Comparison of ENCODE assay signal across 2 cellular contexts in genomic region chr7:101815826-101816488, GRCh38.
TF ChIP-seq lines count a peak whose summit lies in the region.

No MANE protein-coding gene starts in this region.

TF ChIP-seq in A549, 52 proteins besides CTCF, POLR2A, EP300 and RAD21 (continued from another document):
- TF ChIP-seq HMGXB4 (CRISPR knock-in tag; IDR thresholded peaks at IDR 0.05; ENCODE audit: borderline replicate concordance) (no peak), REST (IDR thresholded peaks at IDR 0.05) (no peak), JUN (IDR thresholded peaks at IDR 0.05) (peak; percentile 25 to 59; a peak in 2 of 5 replicates), MYC (IDR thresholded peaks at IDR 0.05; ENCODE audit: borderline replicate concordance, low read length) (peak; percentile 33; the same call in 1 of the 2 replicates), RNF2 (IDR thresholded peaks at IDR 0.05; ENCODE audit: borderline replicate concordance, low read depth) (no peak), BCL3 (IDR thresholded peaks at IDR 0.05) (no peak), MAFK (IDR thresholded peaks at IDR 0.05; ENCODE audit: partially characterized antibody) (no peak), SMC3 (IDR thresholded peaks at IDR 0.05) (peak; percentile 43; the same call in 2 of the 3 replicates)

TF ChIP-seq in HepG2, 621 proteins besides CTCF, POLR2A, EP300 and RAD21 (continued from another document and continues in another):
- TF ChIP-seq PRDM15 (CRISPR knock-in tag; IDR thresholded peaks at IDR 0.05) (peak; percentile 98), PATZ1 (CRISPR knock-in tag; IDR thresholded peaks at IDR 0.05) (peak; percentile 66), NFIC (IDR thresholded peaks at IDR 0.05; ENCODE audit: low read length) (no peak), HOMEZ (CRISPR knock-in tag; IDR thresholded peaks at IDR 0.05; ENCODE audit: low read depth) (no peak), HDAC2 (CRISPR knock-in tag; IDR thresholded peaks at IDR 0.05) (no peak), ZFX (CRISPR knock-in tag; IDR thresholded peaks at IDR 0.05; ENCODE audit: low read depth) (0 out of 2 replicates have a peak, but pooled peaks have one; percentile 18), NFAT5 (CRISPR knock-in tag; IDR thresholded peaks at IDR 0.05) (no peak), ZNF512B (CRISPR knock-in tag; IDR thresholded peaks at IDR 0.05; ENCODE audit: borderline replicate concordance) (no peak), HMG20B (CRISPR knock-in tag; conservative IDR thresholded peaks at IDR 0.05) (no peak), HDAC1 (CRISPR knock-in tag; IDR thresholded peaks at IDR 0.05) (no peak), MAZ (IDR thresholded peaks at IDR 0.05; ENCODE audit: borderline replicate concordance, low read depth, low read length) (peak; percentile 61; the same call in 1 of the 2 replicates), MAZ (CRISPR knock-in tag; IDR thresholded peaks at IDR 0.05; ENCODE audit: low read depth) (peak; percentile 64; the same call in 1 of the 2 replicates), DPF2 (CRISPR knock-in tag; IDR thresholded peaks at IDR 0.05; ENCODE audit: borderline replicate concordance, low read depth) (no peak), ARHGAP35 (CRISPR knock-in tag; IDR thresholded peaks at IDR 0.05; ENCODE audit: borderline replicate concordance) (no peak), ZFY (CRISPR knock-in tag; IDR thresholded peaks at IDR 0.05) (0 out of 2 replicates have a peak, but pooled peaks have one; percentile 20), TFDP2 (CRISPR knock-in tag; IDR thresholded peaks at IDR 0.05) (peak; percentile 35; the same call in 1 of the 2 replicates), RFX5 (IDR thresholded peaks at IDR 0.05; ENCODE audit: low read depth, low read length) (no peak), ZNF639 (CRISPR knock-in tag; conservative IDR thresholded peaks at IDR 0.05) (peak; percentile 79), ZNF781 (CRISPR knock-in tag; IDR thresholded peaks at IDR 0.05; ENCODE audit: borderline replicate concordance, not compliant biosample characterization) (no peak), MIXL1 (CRISPR knock-in tag; IDR thresholded peaks at IDR 0.05) (no peak), ZNF747 (CRISPR knock-in tag; IDR thresholded peaks at IDR 0.05; ENCODE audit: borderline replicate concordance) (0 out of 2 replicates have a peak, but pooled peaks have one; percentile 25), PHF8 (CRISPR knock-in tag; IDR thresholded peaks at IDR 0.05) (peak; percentile 56), KDM2A (CRISPR knock-in tag; IDR thresholded peaks at IDR 0.05; ENCODE audit: borderline replicate concordance, low read depth) (peak; percentile 49)
